8 cellular contexts compared by ENCODE assay signal in genomic region chr13:44918323-44919102, GRCh38.
A peak's percentile ranks its signal among the peaks of the same experiment; 100 is the strongest.
DNase-seq lines count a peak whose midpoint lies in the region; ATAC-seq, FAIRE-seq and TF ChIP-seq lines count a peak whose summit lies in the region.

No MANE protein-coding gene starts in this region.

- no peaks in the 10 kb centered on the region for H3K9me3 ChIP-seq in HepG2 (ENCODE audit: low read length)

- ATAC-seq in GM18517 (IDR thresholded peaks at IDR 0.05; ENCODE audit: unreplicated experiment) (peak; percentile 77), HG03060 (IDR thresholded peaks at IDR 0.05; ENCODE audit: low read depth, unreplicated experiment) (peak; percentile 47), HepG2 (peak; percentile 94)

- TF ChIP-seq EP300 in HepG2 (IDR thresholded peaks at IDR 0.05; ENCODE audit: low read depth in 2 of 2, low read length in 2 of 2) (0 out of 4 replicates have a peak, but pooled peaks of 1 of the 2 experiments have one; percentile 53), HepG2 (CRISPR knock-in tag; IDR thresholded peaks at IDR 0.05; ENCODE audit: borderline replicate concordance) (no peak)

- DNase-seq in AG04449 (ENCODE audit: low read depth, low spot score) (peak; percentile 80), NCI-H460 (ENCODE audit: extremely low read depth, low read depth) (peak; percentile 83), dermis microvascular lymphatic vessel endothelial cell (ENCODE audit: low read depth in 2 of 2) (peak; percentile 93 to 95), HepG2 (ENCODE audit: low spot score) (peak; percentile 88)
- peak; percentile 66 to 79 for DNase-seq in activated CD4-positive, alpha-beta T cell treated with anti-CD3 and anti-CD28 coated beads for 4 hours
- DNase-seq in stimulated activated CD4-positive, alpha-beta T cell treated with anti-CD3 and anti-CD28 coated beads, Interleukin-4, amount 100 ng/mL, for 24 hours: peak; percentile 80

- H3K9ac ChIP-seq in HepG2 (ENCODE audit: insufficient read depth, low read depth, low read length): peak overlapping the region; percentile 71

- WGBS in HepG2 (ENCODE audit: low lambda C conversion rate): 11% methylated on average over 16 of the region's 26 CpGs

- H4K20me1 ChIP-seq in HepG2 (ENCODE audit: insufficient read depth, low read length): no peaks in the 10 kb centered on the region

- BruUV-seq in HepG2 (replicated peaks; lab: Mats Ljungman, UMichigan): TSS peak; percentile 98

- in situ Hi-C loops in HepG2 (cut with HindIII; ENCODE audit: extremely low pct_ligation_motif_present, low pct_unique_long_range_greater_than_20kb): no loop called here

- CTCF ChIA-PET in AG04449 (lab: Yijun Ruan, JAX) (interaction anchor here (0.6 to 2.3 kb wide), 14 partner anchors 9 to 1092 kb away, joined by 3 to 13 read pairs (median 3); no protein-coding TSS in a partner anchor), HepG2 (lab: Yijun Ruan, JAX; ENCODE audit: low intra/inter-chr PET ratio, low total read pairs) (interaction anchor here (1.3 kb wide), 1 partner anchor 51 kb away, joined by 7 read pairs; no protein-coding TSS in a partner anchor)

- peak overlapping the region; percentile 83 for H3K27ac ChIP-seq in HepG2 (ENCODE audit: extremely low read length, insufficient read depth, low read length)

- TF ChIP-seq CTCF in AG04449 (IDR thresholded peaks at IDR 0.05; ENCODE audit: insufficient read depth, low read length, missing control alignments) (peak; percentile 90), HepG2 (CRISPR knock-in tag; IDR thresholded peaks at IDR 0.05) (peak; percentile 83)

- H2AFZ ChIP-seq in HepG2 (ENCODE audit: low read length): peak overlapping the region; percentile 95

- H3K4me2 ChIP-seq in HepG2 (ENCODE audit: low read depth, low read length): peak overlapping the region; percentile 89

- TF ChIP-seq RAD21 in HepG2 (CRISPR knock-in tag; IDR thresholded peaks at IDR 0.05): peak; percentile 53; the same call in 1 of the 2 replicates

- H3K4me3 ChIP-seq in AG04449 (ENCODE audit: low read depth, low read length) (peak overlapping the region; percentile 65), HepG2 (replicated peaks in 1 of 3; ENCODE audit: insufficient read depth in 1 of 3, low read depth in 2 of 3, low read length in 3 of 3) (peak overlapping the region; percentile 61 to 74 (median 63))

- peak in 1 of 2 experiments; percentile 18; a peak in 3 of 4 replicates for TF ChIP-seq POLR2A in HepG2 (IDR thresholded peaks at IDR 0.05; ENCODE audit: insufficient read depth in 1 of 2, low read depth in 2 of 2, low read length in 2 of 2)

- H3K27me3 ChIP-seq in HepG2 (ENCODE audit: control insufficient read depth in 1 of 2, insufficient read depth in 2 of 2, low read length in 2 of 2): no peaks in the 10 kb centered on the region; a peak in 1 of 5 replicates

- POLR2A ChIA-PET in AG04449 (lab: Yijun Ruan, JAX) (interaction anchor here (0.7 to 1.2 kb wide), 5 partner anchors 12 to 343 kb away, joined by 3 to 5 read pairs (median 4); partner anchors contain the start of gene TSC22D1), HepG2 (lab: Yijun Ruan, JAX) (interaction anchor here (0.6 to 1.6 kb wide), 4 partner anchors 65 to 557 kb away, joined by 3 to 4 read pairs (median 4); no protein-coding TSS in a partner anchor)

- H3K4me1 ChIP-seq in HepG2 (ENCODE audit: insufficient read depth, low read length): peaks cover 38% of the 10 kb centered on the region

- no peak for FAIRE-seq in HepG2 (lab: Jason Lieb, UNC)

- no peaks in the 10 kb centered on the region for H3K36me3 ChIP-seq in HepG2 (replicated peaks in 1 of 2; ENCODE audit: control insufficient read depth in 1 of 2, insufficient read depth in 2 of 2, low read length in 2 of 2)

- intact Hi-C loops in HepG2 (cut with micrococcal nuclease; ENCODE audit: unreplicated experiment): loop anchor here (1.0 to 5.0 kb wide), 3 partner anchors 55 to 101 kb away; partner anchors contain the start of genes GPALPP1 and NUFIP1

- H3K79me2 ChIP-seq in HepG2 (ENCODE audit: insufficient read depth, low read length): no peaks in the 10 kb centered on the region

TF ChIP-seq in HepG2, 621 proteins besides CTCF, POLR2A, EP300 and RAD21 (continues in another document):
- TF ChIP-seq GLMP (CRISPR knock-in tag; IDR thresholded peaks at IDR 0.05; ENCODE audit: borderline replicate concordance) (no peak), GZF1 (CRISPR knock-in tag; IDR thresholded peaks at IDR 0.05) (no peak), CC2D1A (CRISPR knock-in tag; IDR thresholded peaks at IDR 0.05) (no peak), SMYD3 (CRISPR knock-in tag; IDR thresholded peaks at IDR 0.05) (0 out of 2 replicates have a peak, but pooled peaks have one; percentile 66), ZNF350 (CRISPR knock-in tag; IDR thresholded peaks at IDR 0.05; ENCODE audit: borderline replicate concordance, low read depth) (peak; percentile 49; the same call in 1 of the 2 replicates), MTA1 (CRISPR knock-in tag; IDR thresholded peaks at IDR 0.05; ENCODE audit: borderline replicate concordance) (peak; percentile 60; the same call in 1 of the 2 replicates), ZNF446 (CRISPR knock-in tag; IDR thresholded peaks at IDR 0.05) (no peak; the same call in 1 of the 2 replicates), YY1 (IDR thresholded peaks at IDR 0.05; ENCODE audit: insufficient read depth, insufficient replicate concordance, low read depth, low read length) (peak; percentile 40), ZMAT3 (CRISPR knock-in tag; conservative IDR thresholded peaks at IDR 0.05) (peak; percentile 77; the same call in 1 of the 2 replicates)
- TF ChIP-seq, protein P1, sequence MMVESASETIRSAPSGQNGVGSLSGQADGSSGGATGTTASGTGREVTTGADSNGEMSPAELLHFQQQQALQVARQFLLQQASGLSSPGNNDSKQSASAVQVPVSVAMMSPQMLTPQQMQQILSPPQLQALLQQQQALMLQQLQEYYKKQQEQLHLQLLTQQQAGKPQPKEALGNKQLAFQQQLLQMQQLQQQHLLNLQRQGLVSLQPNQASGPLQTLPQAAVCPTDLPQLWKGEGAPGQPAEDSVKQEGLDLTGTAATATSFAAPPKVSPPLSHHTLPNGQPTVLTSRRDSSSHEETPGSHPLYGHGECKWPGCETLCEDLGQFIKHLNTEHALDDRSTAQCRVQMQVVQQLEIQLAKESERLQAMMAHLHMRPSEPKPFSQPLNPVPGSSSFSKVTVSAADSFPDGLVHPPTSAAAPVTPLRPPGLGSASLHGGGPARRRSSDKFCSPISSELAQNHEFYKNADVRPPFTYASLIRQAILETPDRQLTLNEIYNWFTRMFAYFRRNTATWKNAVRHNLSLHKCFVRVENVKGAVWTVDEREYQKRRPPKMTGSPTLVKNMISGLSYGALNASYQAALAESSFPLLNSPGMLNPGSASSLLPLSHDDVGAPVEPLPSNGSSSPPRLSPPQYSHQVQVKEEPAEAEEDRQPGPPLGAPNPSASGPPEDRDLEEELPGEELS (CRISPR knock-in tag; IDR thresholded peaks at IDR 0.05): no peak
- TF ChIP-seq, protein P2, sequence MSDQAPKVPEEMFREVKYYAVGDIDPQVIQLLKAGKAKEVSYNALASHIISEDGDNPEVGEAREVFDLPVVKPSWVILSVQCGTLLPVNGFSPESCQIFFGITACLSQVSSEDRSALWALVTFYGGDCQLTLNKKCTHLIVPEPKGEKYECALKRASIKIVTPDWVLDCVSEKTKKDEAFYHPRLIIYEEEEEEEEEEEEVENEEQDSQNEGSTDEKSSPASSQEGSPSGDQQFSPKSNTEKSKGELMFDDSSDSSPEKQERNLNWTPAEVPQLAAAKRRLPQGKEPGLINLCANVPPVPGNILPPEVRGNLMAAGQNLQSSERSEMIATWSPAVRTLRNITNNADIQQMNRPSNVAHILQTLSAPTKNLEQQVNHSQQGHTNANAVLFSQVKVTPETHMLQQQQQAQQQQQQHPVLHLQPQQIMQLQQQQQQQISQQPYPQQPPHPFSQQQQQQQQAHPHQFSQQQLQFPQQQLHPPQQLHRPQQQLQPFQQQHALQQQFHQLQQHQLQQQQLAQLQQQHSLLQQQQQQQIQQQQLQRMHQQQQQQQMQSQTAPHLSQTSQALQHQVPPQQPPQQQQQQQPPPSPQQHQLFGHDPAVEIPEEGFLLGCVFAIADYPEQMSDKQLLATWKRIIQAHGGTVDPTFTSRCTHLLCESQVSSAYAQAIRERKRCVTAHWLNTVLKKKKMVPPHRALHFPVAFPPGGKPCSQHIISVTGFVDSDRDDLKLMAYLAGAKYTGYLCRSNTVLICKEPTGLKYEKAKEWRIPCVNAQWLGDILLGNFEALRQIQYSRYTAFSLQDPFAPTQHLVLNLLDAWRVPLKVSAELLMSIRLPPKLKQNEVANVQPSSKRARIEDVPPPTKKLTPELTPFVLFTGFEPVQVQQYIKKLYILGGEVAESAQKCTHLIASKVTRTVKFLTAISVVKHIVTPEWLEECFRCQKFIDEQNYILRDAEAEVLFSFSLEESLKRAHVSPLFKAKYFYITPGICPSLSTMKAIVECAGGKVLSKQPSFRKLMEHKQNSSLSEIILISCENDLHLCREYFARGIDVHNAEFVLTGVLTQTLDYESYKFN (CRISPR knock-in tag; conservative IDR thresholded peaks at IDR 0.05): 0 out of 2 replicates have a peak, but pooled peaks have one; percentile 10
- TF ChIP-seq, protein P3, sequence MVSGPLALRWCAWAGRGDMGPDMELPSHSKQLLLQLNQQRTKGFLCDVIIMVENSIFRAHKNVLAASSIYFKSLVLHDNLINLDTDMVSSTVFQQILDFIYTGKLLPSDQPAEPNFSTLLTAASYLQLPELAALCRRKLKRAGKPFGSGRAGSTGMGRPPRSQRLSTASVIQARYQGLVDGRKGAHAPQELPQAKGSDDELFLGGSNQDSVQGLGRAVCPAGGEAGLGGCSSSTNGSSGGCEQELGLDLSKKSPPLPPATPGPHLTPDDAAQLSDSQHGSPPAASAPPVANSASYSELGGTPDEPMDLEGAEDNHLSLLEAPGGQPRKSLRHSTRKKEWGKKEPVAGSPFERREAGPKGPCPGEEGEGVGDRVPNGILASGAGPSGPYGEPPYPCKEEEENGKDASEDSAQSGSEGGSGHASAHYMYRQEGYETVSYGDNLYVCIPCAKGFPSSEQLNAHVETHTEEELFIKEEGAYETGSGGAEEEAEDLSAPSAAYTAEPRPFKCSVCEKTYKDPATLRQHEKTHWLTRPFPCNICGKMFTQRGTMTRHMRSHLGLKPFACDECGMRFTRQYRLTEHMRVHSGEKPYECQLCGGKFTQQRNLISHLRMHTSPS (CRISPR knock-in tag; IDR thresholded peaks at IDR 0.05; ENCODE audit: low read depth): peak; percentile 53; the same call in 1 of the 2 replicates

Comparison
In these comparisons a context has a peak if more than half of its experiments do, and no peak if none do; other contexts are left out.
1. Peak in every context shown above with its lines: DNase-seq, ATAC-seq, H3K4me3 ChIP-seq and H3K27ac ChIP-seq.